15 cellular contexts compared by ENCODE assay signal in the genomic region with DNA sequence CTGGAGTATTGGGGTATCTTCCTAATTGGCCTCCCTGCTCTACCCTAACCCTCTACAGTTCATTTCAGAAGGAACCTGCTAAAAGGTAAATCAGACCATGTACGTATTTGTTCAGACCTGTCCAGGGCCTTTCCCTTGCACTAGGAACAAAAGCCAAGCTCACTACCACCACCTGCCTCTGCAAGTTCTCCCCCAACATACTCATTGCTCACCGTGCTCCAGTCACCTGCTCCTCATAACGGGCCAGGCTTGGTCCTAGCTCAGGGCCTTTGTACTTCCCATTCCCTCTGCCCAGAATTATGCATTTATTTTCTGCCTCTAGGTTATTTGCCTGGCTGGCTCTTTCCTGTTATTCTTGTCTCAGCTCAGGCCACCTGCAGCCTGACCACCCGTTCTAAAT. TPM values are rescaled to one million over a fixed set of nuclear protein-coding genes. Genes with fewer than 3 reads are reported as not detected.
"Had no signal": no experiment of that assay in that cellular context is flagged by ENCODE, and none has a peak within 500 bp of the region (broad histone marks: within the 10 kb centered on the region; RNA-seq: fewer than 3 reads in every experiment).

No MANE protein-coding gene starts in this region.

- H3K36me3 ChIP-seq: sigmoid colon had no signal

- H3K9me3 ChIP-seq: sigmoid colon, testis had no signal

- H3K27me3 ChIP-seq: sigmoid colon, testis had no signal

- H3K4me3 ChIP-seq: lung, sigmoid colon, testis had no signal

- H3K27ac ChIP-seq: sigmoid colon, testis had no signal

- H3K4me1 ChIP-seq: testis had no signal

- DNase-seq: activated B cell treated with CpG ODN at 0.5 μM for 24 hours; activated CD4-positive, alpha-beta memory T cell treated with anti-CD3 and anti-CD28 coated beads, Interleukin-2, amount 10 ng/mL, durations not matched to agents 7 days and 5 days; activated CD4-positive, alpha-beta T cell treated with anti-CD3 and anti-CD28 coated beads for 4 hours; activated CD8-positive, alpha-beta memory T cell treated with anti-CD3 and anti-CD28 coated beads, Interleukin-2, amount 10 ng/mL, durations not matched to agents 7 days and 5 days; activated naive CD8-positive, alpha-beta T cell treated with anti-CD3 and anti-CD28 coated beads for 36 hours; amniotic stem cell; kidney; nucleus accumbens; sigmoid colon; stimulated activated CD4-positive, alpha-beta T cell treated with anti-CD3 and anti-CD28 coated beads, Interleukin-4, amount 100 ng/mL, for 24 hours; testis had no signal

- ATAC-seq: activated CD8-positive, alpha-beta memory T cell treated with anti-CD3 and anti-CD28 coated beads, Interleukin-2, amount 10 ng/mL, durations not matched to agents 7 days and 5 days; left lobe of liver; natural killer cell treated with Interleukin-12 subunit alpha and Interleukin-12 subunit beta and Interleukin-15 and Interleukin-18, amount 100 ng/mL, for 72 hours; stimulated activated memory B cell treated with anti-CD40 and anti-IgM and Interleukin-4, amounts not matched to agents 10 μg/mL and 1 μg/mL and 100 μg/mL, for 72 hours had no signal

RNA-seq across cellular contexts. Expression of a gene that starts 4.8 kb away (rescaled TPM):
- total RNA-seq: activated B cell treated with CpG ODN at 0.5 μM for 24 hours; activated CD4-positive, alpha-beta memory T cell treated with anti-CD3 and anti-CD28 coated beads, Interleukin-2, amount 10 ng/mL, durations not matched to agents 7 days and 5 days; activated CD8-positive, alpha-beta memory T cell treated with anti-CD3 and anti-CD28 coated beads, Interleukin-2, amount 10 ng/mL, durations not matched to agents 7 days and 5 days; activated naive CD8-positive, alpha-beta T cell treated with anti-CD3 and anti-CD28 coated beads for 36 hours; natural killer cell treated with Interleukin-12 subunit alpha and Interleukin-12 subunit beta and Interleukin-15 and Interleukin-18, amount 100 ng/mL, for 72 hours had no signal
